In genomic region chr12:24039113-24039525, GRCh38 we compare ENCODE assay signal across 18 cellular contexts.
DNase-seq lines count a peak whose midpoint lies in the region; ATAC-seq and TF ChIP-seq lines count a peak whose summit lies in the region.
"Had no signal": no experiment of that assay in that cellular context is flagged by ENCODE, and none has a peak within 500 bp of the region (broad histone marks: within the 10 kb centered on the region; RNA-seq: fewer than 3 reads in every experiment).

No MANE protein-coding gene starts in this region.

- no peak overlapping the region for H3K4me3 ChIP-seq in AG04449 (ENCODE audit: low read depth, low read length)
- H3K4me3 ChIP-seq in LNCaP clone FGC (ENCODE audit: low read depth, low read length), result no peak overlapping the region
- H3K4me3 ChIP-seq in choroid plexus epithelial cell (ENCODE audit: low read depth, low read length), result no peak overlapping the region
- H3K4me3 ChIP-seq: GM12878, lower lobe of right lung, ovary, upper lobe of right lung had no signal

- no peak overlapping the region for H3K27ac Mint-ChIP-seq in activated CD4-positive, alpha-beta T cell treated with anti-CD3 and anti-CD28 coated beads, Interleukin-2, amount 10 ng/mL, durations not matched to agents 7 days and 5 days
- H3K27ac Mint-ChIP-seq: activated naive CD4-positive, alpha-beta T cell treated with anti-CD3 and anti-CD28 coated beads for 36 hours; stimulated activated effector memory CD8-positive, alpha-beta T cell treated with anti-CD3 and anti-CD28 coated beads, Interleukin-12 subunit alpha, Interleukin-12 subunit beta, amount 100 ng/mL, for 72 hours had no signal

- no peaks in the 10 kb centered on the region for H3K9me3 Mint-ChIP-seq in activated CD4-positive, alpha-beta T cell treated with anti-CD3 and anti-CD28 coated beads, Interleukin-2, amount 10 ng/mL, durations not matched to agents 7 days and 5 days
- H3K9me3 Mint-ChIP-seq: activated naive CD4-positive, alpha-beta T cell treated with anti-CD3 and anti-CD28 coated beads for 36 hours; stimulated activated effector memory CD8-positive, alpha-beta T cell treated with anti-CD3 and anti-CD28 coated beads, Interleukin-12 subunit alpha, Interleukin-12 subunit beta, amount 100 ng/mL, for 72 hours had no signal

- DNase-seq in AG04449 (ENCODE audit: low read depth, low spot score) (peak; percentile 21), LNCaP clone FGC (ENCODE audit: low read depth) (peak; percentile 21), choroid plexus epithelial cell (ENCODE audit: low read depth) (peak; percentile 97), left lobe of liver (ENCODE audit: low spot score) (no peak), GF-D8 (lab: John Stamatoyannopoulos, UW) (no peak)
- no peak for DNase-seq in central memory CD4-positive, alpha-beta T cell
- DNase-seq in activated CD4-positive, alpha-beta T cell treated with anti-CD3 and anti-CD28 coated beads, Interleukin-2, amount 10 ng/mL, durations not matched to agents 7 days and 5 days, result no peak
- DNase-seq: activated naive CD4-positive, alpha-beta T cell treated with anti-CD3 and anti-CD28 coated beads for 36 hours; DMS53; head of caudate nucleus; lower lobe of right lung; NCI-H1092; NCI-H446; ovary; upper lobe of right lung had no signal

- no peaks in the 10 kb centered on the region for H3K27me3 Mint-ChIP-seq in activated CD4-positive, alpha-beta T cell treated with anti-CD3 and anti-CD28 coated beads, Interleukin-2, amount 10 ng/mL, durations not matched to agents 7 days and 5 days

- ATAC-seq in left lobe of liver, result peak; percentile 67
- ATAC-seq in GM21717 (IDR thresholded peaks at IDR 0.05; ENCODE audit: unreplicated experiment), result no peak
- ATAC-seq: GM12878; lower lobe of right lung; stimulated activated effector memory CD8-positive, alpha-beta T cell treated with anti-CD3 and anti-CD28 coated beads, Interleukin-12 subunit alpha, Interleukin-12 subunit beta, amount 100 ng/mL, for 72 hours; upper lobe of right lung had no signal

- H3K4me1 Mint-ChIP-seq in activated CD4-positive, alpha-beta T cell treated with anti-CD3 and anti-CD28 coated beads, Interleukin-2, amount 10 ng/mL, durations not matched to agents 7 days and 5 days, result no peaks in the 10 kb centered on the region
- H3K4me1 Mint-ChIP-seq: stimulated activated effector memory CD8-positive, alpha-beta T cell treated with anti-CD3 and anti-CD28 coated beads, Interleukin-12 subunit alpha, Interleukin-12 subunit beta, amount 100 ng/mL, for 72 hours had no signal

- POLR2A ChIA-PET in AG04449 (lab: Yijun Ruan, JAX), result no interaction called here
- POLR2A ChIA-PET in activated CD4-positive, alpha-beta T cell treated with anti-CD3 and anti-CD28 coated beads, Interleukin-2, amount 10 ng/mL, durations not matched to agents 7 days and 5 days (lab: Charles Lee), result no interaction called here

- CTCF ChIA-PET in AG04449 (lab: Yijun Ruan, JAX), result no interaction called here
- CTCF ChIA-PET in activated CD4-positive, alpha-beta T cell treated with anti-CD3 and anti-CD28 coated beads, Interleukin-2, amount 10 ng/mL, durations not matched to agents 7 days and 5 days (lab: Charles Lee), result no interaction called here

- H3K36me3 Mint-ChIP-seq in activated CD4-positive, alpha-beta T cell treated with anti-CD3 and anti-CD28 coated beads, Interleukin-2, amount 10 ng/mL, durations not matched to agents 7 days and 5 days (ENCODE audit: low read depth), result no peaks in the 10 kb centered on the region
- H3K36me3 Mint-ChIP-seq: stimulated activated effector memory CD8-positive, alpha-beta T cell treated with anti-CD3 and anti-CD28 coated beads, Interleukin-12 subunit alpha, Interleukin-12 subunit beta, amount 100 ng/mL, for 72 hours had no signal

- H3K4me3 Mint-ChIP-seq in activated CD4-positive, alpha-beta T cell treated with anti-CD3 and anti-CD28 coated beads, Interleukin-2, amount 10 ng/mL, durations not matched to agents 7 days and 5 days, result no peak overlapping the region
- H3K4me3 Mint-ChIP-seq: activated naive CD4-positive, alpha-beta T cell treated with anti-CD3 and anti-CD28 coated beads for 36 hours; stimulated activated effector memory CD8-positive, alpha-beta T cell treated with anti-CD3 and anti-CD28 coated beads, Interleukin-12 subunit alpha, Interleukin-12 subunit beta, amount 100 ng/mL, for 72 hours had no signal

- TF ChIP-seq CTCF in AG04449 (IDR thresholded peaks at IDR 0.05; ENCODE audit: insufficient read depth, low read length, missing control alignments) (no peak), LNCaP clone FGC (IDR thresholded peaks at IDR 0.05; ENCODE audit: control insufficient read depth, extremely low read depth, insufficient read depth) (no peak), choroid plexus epithelial cell (conservative IDR thresholded peaks at IDR 0.05; ENCODE audit: low read depth, low read length) (no peak)

Comparison
In these comparisons a context has a peak if more than half of its experiments do, and no peak if none do; other contexts are left out.
1. DNase-seq: peak in AG04449 (single experiment), LNCaP clone FGC (single experiment) and choroid plexus epithelial cell (single experiment); none in left lobe of liver (single experiment), central memory CD4-positive, alpha-beta T cell (single experiment), activated CD4-positive, alpha-beta T cell treated with anti-CD3 and anti-CD28 coated beads, Interleukin-2, amount 10 ng/mL, durations not matched to agents 7 days and 5 days (single experiment) and GF-D8 (single experiment).